In the genomic region with DNA sequence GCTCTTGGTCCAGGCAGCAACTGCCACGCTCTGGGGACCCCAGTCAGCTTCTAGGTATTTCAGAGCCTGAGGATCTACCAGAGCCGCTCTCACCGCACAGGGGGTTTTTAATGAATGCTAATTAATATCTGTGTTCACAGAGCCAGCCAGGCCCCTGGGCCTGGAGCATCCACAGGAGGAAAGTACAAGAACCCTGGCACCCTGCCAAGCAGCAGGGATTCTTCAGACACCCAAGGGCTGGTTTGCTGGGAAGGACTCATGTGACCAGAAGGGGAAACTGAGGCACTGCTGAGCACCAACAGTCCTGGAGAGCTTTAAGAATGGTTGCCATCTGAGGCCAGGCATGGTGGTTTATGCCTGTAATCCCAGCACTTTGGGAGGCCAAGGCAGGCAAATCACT, we compare ENCODE assay signal across 20 cellular contexts. TPM values are rescaled to one million over a fixed set of nuclear protein-coding genes. Genes with fewer than 3 reads are reported as not detected.
A peak's percentile ranks its signal among the peaks of the same experiment; 100 is the strongest.
DNase-seq lines count a peak whose midpoint lies in the region; ATAC-seq and TF ChIP-seq lines count a peak whose summit lies in the region.
"Had no signal": no experiment of that assay in that cellular context is flagged by ENCODE, and none has a peak within 500 bp of the region (broad histone marks: within the 10 kb centered on the region; RNA-seq: fewer than 3 reads in every experiment).

No MANE protein-coding gene starts in this region.

- TF ChIP-seq CTCF in GM13977 (IDR thresholded peaks at IDR 0.05; ENCODE audit: extremely low read depth, insufficient read depth, missing control alignments), result no peak
- no peak for TF ChIP-seq CTCF in colonic mucosa (IDR thresholded peaks at IDR 0.05)
- no peak for TF ChIP-seq CTCF in stomach (IDR thresholded peaks at IDR 0.05)

- H3K27ac ChIP-seq in colonic mucosa (peak overlapping the region; percentile 74), stomach (peak overlapping the region in 2 of 5 donors; percentile 44 to 48)
- H3K27ac ChIP-seq: KMS-11, SJCRH30 had no signal

- H3K27me3 ChIP-seq in colonic mucosa, result no peaks in the 10 kb centered on the region
- no peaks in the 10 kb centered on the region for H3K27me3 ChIP-seq in stomach
- H3K27me3 ChIP-seq in MG63, result no peaks in the 10 kb centered on the region
- H3K27me3 ChIP-seq: SJCRH30 had no signal

- H3K4me1 ChIP-seq in colonic mucosa (no peaks in the 10 kb centered on the region), stomach (peaks cover 2 to 8% (median 4%) of the 10 kb centered on the region in 4 donors)
- H3K4me1 ChIP-seq: SJCRH30 had no signal

- peak; percentile 46 for DNase-seq in NCI-H82 (lab: John Stamatoyannopoulos, UW)
- DNase-seq in NCI-H82 treated with DMSO at 0.1 percent for 48 hours (lab: John Stamatoyannopoulos, UW; ENCODE audit: unreplicated experiment), result no peak
- peak; percentile 7 for DNase-seq in GM13977 (ENCODE audit: low spot score)
- DNase-seq in colonic mucosa, result no peak
- DNase-seq in stomach, result peak; percentile 29
- no peak for DNase-seq in MG63
- no peak for DNase-seq in kidney glomerular epithelial cell (lab: John Stamatoyannopoulos, UW)
- DNase-seq: CD8-positive, alpha-beta memory T cell; NCI-H1417 treated with DMSO at 0.1 percent for 48 hours; NCI-H187 treated with DMSO at 0.1 percent for 48 hours; NCI-H2171 treated with DMSO at 0.1 percent for 48 hours; NCI-H446; NCI-H526 treated with DMSO at 0.1 percent for 48 hours; OCI-M1; RPMI8226; SJCRH30; T-helper 2 cell had no signal

- no peak overlapping the region for H3K4me3 ChIP-seq in colonic mucosa
- H3K4me3 ChIP-seq in stomach, result no peak overlapping the region
- H3K4me3 ChIP-seq in MG63, result no peak overlapping the region
- H3K4me3 ChIP-seq: SJCRH30 had no signal

- no peaks in the 10 kb centered on the region for H3K9me3 ChIP-seq in colonic mucosa
- no peaks in the 10 kb centered on the region for H3K9me3 ChIP-seq in stomach
- H3K9me3 ChIP-seq in MG63, result peaks cover 8% of the 10 kb centered on the region
- H3K9me3 ChIP-seq: SJCRH30 had no signal

- intact Hi-C loops in colonic mucosa (cut with DNase I), result no loop called here
- intact Hi-C loops in stomach (cut with DNase I; ENCODE audit: low total_unique reads), result no loop called here

- in situ Hi-C loops in GM13977 (cut with MboI; ENCODE audit: low pct_unique_long_range_greater_than_20kb, low sequenced_read_pairs, unreplicated experiment), result no loop called here

- H3K9ac ChIP-seq in colonic mucosa (ENCODE audit: low read depth in 2 of 2, low read length in 2 of 2), result peak overlapping the region in 1 of 2 donors; percentile 24
- H3K9ac ChIP-seq: KMS-11 had no signal

- ATAC-seq in HG03095 (IDR thresholded peaks at IDR 0.05; ENCODE audit: unreplicated experiment), result no peak
- ATAC-seq: HCT116 had no signal

- no peak for TF ChIP-seq EP300 in stomach (IDR thresholded peaks at IDR 0.05)

- H3K36me3 ChIP-seq in colonic mucosa (no peaks in the 10 kb centered on the region), stomach (no peaks in the 10 kb centered on the region), MG63 (no peaks in the 10 kb centered on the region)
- H3K36me3 ChIP-seq: SJCRH30 had no signal

- 91 to 95% (median 93%) methylated on average over 3 of the region's 3 CpGs for WGBS in stomach, 5 donors

- no peak for TF ChIP-seq POLR2A in stomach (IDR thresholded peaks at IDR 0.05)

RNA-seq across cellular contexts. Expression of a gene that starts 38.0 kb away (rescaled TPM):
- total RNA-seq in colonic mucosa (100 to 1,000 TPM; 133 to 175 TPM), stomach (100 to 1,000 TPM in 1 of 5 donors, 10 to 100 TPM in 4; 12.3 to 128 (median 52.5) TPM)
- polyA plus RNA-seq in stomach, result 10 to 100 TPM; 11.4 to 26.5 (median 12.1) TPM
- total RNA-seq in MG63 (2014; rRNA removed; shearing (Covaris generic); ENCODE audit: low replicate concordance), result 37.5 and 56.7 TPM in 2 replicates

Comparison
In these comparisons a context has a peak if more than half of its experiments do, and no peak if none do; other contexts are left out.
1. DNase-seq: peak in NCI-H82 (single experiment), GM13977 (single experiment) and stomach (single experiment); none in NCI-H82 treated with DMSO at 0.1 percent for 48 hours (single experiment), colonic mucosa (single experiment), MG63 (single experiment) and kidney glomerular epithelial cell (single experiment).